Comparison of ENCODE assay signal across 27 cellular contexts in genomic region chr16:20853981-20854620, GRCh38. TPM values are rescaled to one million over a fixed set of nuclear protein-coding genes. Genes with fewer than 3 reads are reported as not detected.
DNase-seq lines count a peak whose midpoint lies in the region; ATAC-seq, FAIRE-seq and TF ChIP-seq lines count a peak whose summit lies in the region.
"Had no signal": no experiment of that assay in that cellular context is flagged by ENCODE, and none has a peak within 500 bp of the region (broad histone marks: within the 10 kb centered on the region; RNA-seq: fewer than 3 reads in every experiment).

No MANE protein-coding gene starts in this region.

- H3K79me2 ChIP-seq in PC-3 (ENCODE audit: low read length) = no peaks in the 10 kb centered on the region

- no peaks in the 10 kb centered on the region for H3K9me3 Mint-ChIP-seq in activated T-cell treated with anti-CD3 and anti-CD28 coated beads, Interleukin-2, amount 50 U/mL, for 72 hours
- H3K9me3 Mint-ChIP-seq in endothelial cell (ENCODE audit: unreplicated experiment) = no peaks in the 10 kb centered on the region
- H3K9me3 Mint-ChIP-seq in stimulated activated effector memory CD8-positive, alpha-beta T cell treated with anti-CD3 and anti-CD28 coated beads, Interleukin-12 subunit alpha, Interleukin-12 subunit beta, amount 100 ng/mL, for 72 hours = no peaks in the 10 kb centered on the region
- H3K9me3 Mint-ChIP-seq: stimulated activated naive CD8-positive, alpha-beta T cell treated with anti-CD3 and anti-CD28 coated beads, Interleukin-15, Interleukin-2, amounts not matched to agents 100 ng/mL and 50 ng/mL, for 24 hours; T-helper 1 cell treated with Interleukin-12 subunit alpha and Interleukin-12 subunit beta and Interleukin-4 antibody, amounts not matched to agents 30 μg/mL and 1 μg/mL, for 36 hours; type B pancreatic cell had no signal

- CTCF ChIA-PET in PC-3 (lab: Charles Lee) = no interaction called here

- no peaks in the 10 kb centered on the region for H3K9me2 ChIP-seq in PC-3 (replicated peaks; ENCODE audit: low read length)

- no peak for FAIRE-seq in GM19239 (lab: Jason Lieb, UNC)
- FAIRE-seq: HepG2, islet of Langerhans had no signal

- no peak overlapping the region for H3K4me3 ChIP-seq in PC-3 (ENCODE audit: low read length)
- H3K4me3 ChIP-seq: breast epithelium, dorsolateral prefrontal cortex, Peyer's patch had no signal

- H3K27ac ChIP-seq in PC-3 (ENCODE audit: low read length) = peak overlapping the region; percentile 12; the same call in 1 of the 2 replicates
- H3K27ac ChIP-seq: dorsolateral prefrontal cortex, neutrophil, Peyer's patch had no signal

- peak overlapping the region; percentile 48 for H3K27ac Mint-ChIP-seq in activated T-cell treated with anti-CD3 and anti-CD28 coated beads, Interleukin-2, amount 50 U/mL, for 72 hours
- peak overlapping the region; percentile 17 for H3K27ac Mint-ChIP-seq in endothelial cell (ENCODE audit: unreplicated experiment)
- H3K27ac Mint-ChIP-seq in stimulated activated effector memory CD8-positive, alpha-beta T cell treated with anti-CD3 and anti-CD28 coated beads, Interleukin-12 subunit alpha, Interleukin-12 subunit beta, amount 100 ng/mL, for 72 hours = peak overlapping the region; percentile 32
- H3K27ac Mint-ChIP-seq: stimulated activated naive CD8-positive, alpha-beta T cell treated with anti-CD3 and anti-CD28 coated beads, Interleukin-15, Interleukin-2, amounts not matched to agents 100 ng/mL and 50 ng/mL, for 24 hours; T-helper 1 cell treated with Interleukin-12 subunit alpha and Interleukin-12 subunit beta and Interleukin-4 antibody, amounts not matched to agents 30 μg/mL and 1 μg/mL, for 36 hours; type B pancreatic cell had no signal

- H3K4me1 ChIP-seq in PC-3 (ENCODE audit: insufficient read depth, low read length) = peaks cover 36% of the 10 kb centered on the region

- DNase-seq in activated T-cell treated with anti-CD3 and anti-CD28 coated beads, Interleukin-2, amount 50 U/mL, for 72 hours = no peak
- DNase-seq in activated T-cell treated with anti-CD3 and anti-CD28 coated beads, Interleukin-2, amount 50 U/mL, for 48 hours = no peak
- DNase-seq in PC-3 = peak; percentile 50
- no peak for DNase-seq in endothelial cell (ENCODE audit: low spot score)
- no peak for DNase-seq in stimulated activated effector memory CD8-positive, alpha-beta T cell treated with anti-CD3 and anti-CD28 coated beads, Interleukin-12 subunit alpha, Interleukin-12 subunit beta, amount 100 ng/mL, for 72 hours (ENCODE audit: low spot score in 2 of 2)
- no peak for DNase-seq in occipital lobe (lab: John Stamatoyannopoulos, UW)
- no peak for DNase-seq in GM19239 (ENCODE audit: insufficient read length, low spot score)
- no peak for DNase-seq in NCI-H510A (lab: John Stamatoyannopoulos, UW)
- DNase-seq: 8988T; activated CD4-positive, alpha-beta T cell treated with anti-CD3 and anti-CD28 coated beads, Interleukin-2, amount 50 U/mL, for 4 hours; activated CD8-positive, alpha-beta memory T cell treated with anti-CD3 and anti-CD28 coated beads, Interleukin-2, amount 50 U/mL, for 4 hours; activated gamma-delta T cell; COR-L47; dorsolateral prefrontal cortex; H7; NCI-H1105 treated with DMSO at 0.1 percent for 48 hours; NCI-H2081 treated with DMSO at 0.1 percent for 48 hours; NCI-H446; Peyer's patch; stimulated activated CD4-positive, alpha-beta T cell treated with anti-CD3 and anti-CD28 coated beads, Interleukin-4, amount 100 ng/mL, for 24 hours had no signal

- H3K36me3 ChIP-seq in PC-3 (ENCODE audit: low read depth, low read length) = peaks cover 12% of the 10 kb centered on the region; the same call in 1 of the 2 replicates
- H3K36me3 ChIP-seq: breast epithelium had no signal

- no peaks in the 10 kb centered on the region for H3K36me3 Mint-ChIP-seq in activated T-cell treated with anti-CD3 and anti-CD28 coated beads, Interleukin-2, amount 50 U/mL, for 72 hours (ENCODE audit: insufficient read depth in 2 of 2)
- no peaks in the 10 kb centered on the region for H3K36me3 Mint-ChIP-seq in endothelial cell (ENCODE audit: low read depth, unreplicated experiment)
- peaks cover 36% of the 10 kb centered on the region for H3K36me3 Mint-ChIP-seq in stimulated activated effector memory CD8-positive, alpha-beta T cell treated with anti-CD3 and anti-CD28 coated beads, Interleukin-12 subunit alpha, Interleukin-12 subunit beta, amount 100 ng/mL, for 72 hours

- TF ChIP-seq CTCF in PC-3 (conservative IDR thresholded peaks at IDR 0.05; ENCODE audit: low read depth, low read length) = no peak
- TF ChIP-seq CTCF in endothelial cell (IDR thresholded peaks at IDR 0.05; ENCODE audit: unreplicated experiment) = no peak

- H3K9me3 ChIP-seq in PC-3 (ENCODE audit: low read length) = no peaks in the 10 kb centered on the region
- H3K9me3 ChIP-seq: breast epithelium, neutrophil, Peyer's patch had no signal

- H3K27me3 Mint-ChIP-seq in activated T-cell treated with anti-CD3 and anti-CD28 coated beads, Interleukin-2, amount 50 U/mL, for 72 hours (ENCODE audit: low read depth) = no peaks in the 10 kb centered on the region
- H3K27me3 Mint-ChIP-seq in endothelial cell (ENCODE audit: unreplicated experiment) = no peaks in the 10 kb centered on the region
- H3K27me3 Mint-ChIP-seq: stimulated activated naive CD8-positive, alpha-beta T cell treated with anti-CD3 and anti-CD28 coated beads, Interleukin-15, Interleukin-2, amounts not matched to agents 100 ng/mL and 50 ng/mL, for 24 hours; type B pancreatic cell had no signal

- H4K20me1 ChIP-seq in PC-3 (ENCODE audit: low read length) = no peaks in the 10 kb centered on the region

- no peak for ATAC-seq in activated T-cell treated with anti-CD3 and anti-CD28 coated beads, Interleukin-2, amount 50 U/mL, for 72 hours (replicated peaks in 1 of 2)
- peak; percentile 42 for ATAC-seq in PC-3
- no peak for ATAC-seq in stimulated activated effector memory CD8-positive, alpha-beta T cell treated with anti-CD3 and anti-CD28 coated beads, Interleukin-12 subunit alpha, Interleukin-12 subunit beta, amount 100 ng/mL, for 72 hours

- no TSS peak for BruUV-seq in PC-3 (replicated peaks; lab: Mats Ljungman, UMichigan)

- H3F3A ChIP-seq in PC-3 (ENCODE audit: low read length, unreplicated experiment) = no peaks in the 10 kb centered on the region

- H3K4me1 Mint-ChIP-seq in activated T-cell treated with anti-CD3 and anti-CD28 coated beads, Interleukin-2, amount 50 U/mL, for 72 hours (ENCODE audit: low read depth) = peaks cover 4% of the 10 kb centered on the region
- peaks cover 40% of the 10 kb centered on the region for H3K4me1 Mint-ChIP-seq in endothelial cell (ENCODE audit: unreplicated experiment)
- H3K4me1 Mint-ChIP-seq in stimulated activated effector memory CD8-positive, alpha-beta T cell treated with anti-CD3 and anti-CD28 coated beads, Interleukin-12 subunit alpha, Interleukin-12 subunit beta, amount 100 ng/mL, for 72 hours = peaks cover 6% of the 10 kb centered on the region

- H3K4me3 Mint-ChIP-seq in activated T-cell treated with anti-CD3 and anti-CD28 coated beads, Interleukin-2, amount 50 U/mL, for 72 hours = no peak overlapping the region
- H3K4me3 Mint-ChIP-seq in endothelial cell (ENCODE audit: unreplicated experiment) = no peak overlapping the region
- no peak overlapping the region for H3K4me3 Mint-ChIP-seq in stimulated activated effector memory CD8-positive, alpha-beta T cell treated with anti-CD3 and anti-CD28 coated beads, Interleukin-12 subunit alpha, Interleukin-12 subunit beta, amount 100 ng/mL, for 72 hours
- H3K4me3 Mint-ChIP-seq: stimulated activated naive CD8-positive, alpha-beta T cell treated with anti-CD3 and anti-CD28 coated beads, Interleukin-15, Interleukin-2, amounts not matched to agents 100 ng/mL and 50 ng/mL, for 24 hours; T-helper 1 cell treated with Interleukin-12 subunit alpha and Interleukin-12 subunit beta and Interleukin-4 antibody, amounts not matched to agents 30 μg/mL and 1 μg/mL, for 36 hours; type B pancreatic cell had no signal

- H3K4me2 ChIP-seq in PC-3 (ENCODE audit: low read length) = no peak overlapping the region

- H3K27me3 ChIP-seq in PC-3 (ENCODE audit: low read length) = no peaks in the 10 kb centered on the region
- H3K27me3 ChIP-seq: breast epithelium, dorsolateral prefrontal cortex, neutrophil, Peyer's patch had no signal

- POLR2A ChIA-PET in PC-3 (lab: Charles Lee; ENCODE audit: unreplicated experiment) = interaction anchor here (0.6 kb wide), 1 partner anchor 17 kb away, joined by 3 read pairs; no protein-coding TSS in a partner anchor

- no peak overlapping the region for H3K9ac ChIP-seq in PC-3 (ENCODE audit: low read length)

- no peak overlapping the region for H2AFZ ChIP-seq in PC-3 (ENCODE audit: low read length)

- intact Hi-C loops in PC-3 (cut with micrococcal nuclease) = loop anchor here (5.0 kb wide), 1 partner anchor 248 kb away; no protein-coding TSS in a partner anchor

RNA-seq across cellular contexts. Expression of gene DCUN1D3, which starts 46.1 kb away (rescaled TPM):
- 1 to 10 TPM; 5.7 to 9.9 TPM for total RNA-seq in activated T-cell treated with anti-CD3 and anti-CD28 coated beads, Interleukin-2, amount 50 U/mL, for 72 hours
- total RNA-seq in PC-3 (2014; rRNA removed) (8.5 and 10.5 TPM in 2 replicates), endothelial cell (ENCODE audit: unreplicated experiment) (17.2 TPM), occipital lobe (18.9 TPM)

RNA-seq across cellular contexts. Expression of gene LYRM1, which starts 46.5 kb away (rescaled TPM):
- total RNA-seq in activated T-cell treated with anti-CD3 and anti-CD28 coated beads, Interleukin-2, amount 50 U/mL, for 72 hours = 10 to 100 TPM; 31.8 to 44.0 TPM
- total RNA-seq in PC-3 (2014; rRNA removed) (21.9 and 35.1 TPM in 2 replicates), endothelial cell (ENCODE audit: unreplicated experiment) (14.0 TPM), occipital lobe (66.9 TPM)

RNA-seq across cellular contexts. Expression of gene REXO5, which starts 47.8 kb away (rescaled TPM):
- total RNA-seq in activated T-cell treated with anti-CD3 and anti-CD28 coated beads, Interleukin-2, amount 50 U/mL, for 72 hours = 10 to 100 TPM; 16.5 to 23.8 TPM
- total RNA-seq in PC-3 (2014; rRNA removed) (3.4 and 4.0 TPM in 2 replicates), endothelial cell (ENCODE audit: unreplicated experiment) (2.4 TPM), occipital lobe (9.4 TPM)

RNA-seq across cellular contexts. Expression of gene ERI2, which starts 47.8 kb away (rescaled TPM):
- 10 to 100 TPM; 20.8 to 24.7 TPM for total RNA-seq in activated T-cell treated with anti-CD3 and anti-CD28 coated beads, Interleukin-2, amount 50 U/mL, for 72 hours
- total RNA-seq in PC-3 (2014; rRNA removed) (13.2 and 15.4 TPM in 2 replicates), endothelial cell (ENCODE audit: unreplicated experiment) (7.1 TPM), occipital lobe (27.8 TPM)
